ENCODE assay signal across 12 cellular contexts in the genomic region with DNA sequence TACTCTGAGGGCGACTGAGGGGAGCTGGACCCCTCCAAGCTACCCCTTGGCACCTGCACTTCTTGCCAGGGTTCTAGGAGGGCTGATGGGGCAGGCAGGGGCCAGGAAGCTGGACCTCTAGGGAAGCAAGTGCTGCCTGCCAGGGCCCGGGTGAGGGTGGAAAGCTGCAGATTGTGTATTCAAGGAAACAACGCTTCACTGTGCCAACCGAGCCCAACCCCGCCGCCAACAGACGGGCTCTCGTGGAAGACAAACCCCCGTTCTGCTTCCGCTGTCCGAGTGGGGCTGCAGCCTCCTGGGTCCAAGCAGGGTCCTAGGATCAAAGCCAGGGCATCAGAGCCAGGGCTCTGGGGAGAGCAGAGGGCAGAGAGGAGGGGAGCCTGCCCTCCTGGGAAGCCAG. TPM values are rescaled to one million over a fixed set of nuclear protein-coding genes. Genes with fewer than 3 reads are reported as not detected.
A peak's percentile ranks its signal among the peaks of the same experiment; 100 is the strongest.
DNase-seq lines count a peak whose midpoint lies in the region; ATAC-seq, FAIRE-seq and TF ChIP-seq lines count a peak whose summit lies in the region.
"Had no signal": no experiment of that assay in that cellular context is flagged by ENCODE, and none has a peak within 500 bp of the region (broad histone marks: within the 10 kb centered on the region; RNA-seq: fewer than 3 reads in every experiment).

No MANE protein-coding gene starts in this region.

- H3K4me1 Mint-ChIP-seq in activated CD8-positive, alpha-beta memory T cell treated with anti-CD3 and anti-CD28 coated beads, Interleukin-2, amount 10 ng/mL, durations not matched to agents 7 days and 5 days, result peaks cover 67% of the 10 kb centered on the region
- H3K4me1 Mint-ChIP-seq in astrocyte (ENCODE audit: low read depth, unreplicated experiment), result peaks cover 28% of the 10 kb centered on the region

- no peak overlapping the region for H3K4me3 Mint-ChIP-seq in activated CD8-positive, alpha-beta memory T cell treated with anti-CD3 and anti-CD28 coated beads, Interleukin-2, amount 10 ng/mL, durations not matched to agents 7 days and 5 days
- H3K4me3 Mint-ChIP-seq in astrocyte (ENCODE audit: unreplicated experiment), result no peak overlapping the region

- H3K4me1 ChIP-seq in astrocyte (ENCODE audit: insufficient read depth, low read length) (peaks cover 49% of the 10 kb centered on the region), suprapubic skin (peaks cover 66% of the 10 kb centered on the region)

- no peak for DNase-seq in activated CD8-positive, alpha-beta memory T cell treated with anti-CD3 and anti-CD28 coated beads, Interleukin-2, amount 10 ng/mL, durations not matched to agents 7 days and 5 days
- DNase-seq in activated CD8-positive, alpha-beta memory T cell treated with anti-CD3 and anti-CD28 coated beads, Interleukin-2, amount 50 U/mL, for 4 hours, result no peak
- DNase-seq in astrocyte (ENCODE audit: low read depth) (no peak), midbrain (lab: John Stamatoyannopoulos, UW) (peak; percentile 31), suprapubic skin (ENCODE audit: low spot score in 2 of 2) (no peak), RKO (ENCODE audit: low spot score) (no peak)
- DNase-seq: activated B cell treated with CpG ODN at 0.5 μM for 24 hours, Karpas-422, NCI-H526 treated with DMSO at 0.1 percent for 48 hours had no signal

- H3K27ac ChIP-seq in astrocyte (ENCODE audit: low read depth, low read length) (no peak overlapping the region), suprapubic skin (no peak overlapping the region)

- no peaks in the 10 kb centered on the region for H3K9me3 ChIP-seq in astrocyte (ENCODE audit: insufficient read depth, low read depth, low read length)
- no peaks in the 10 kb centered on the region for H3K9me3 ChIP-seq in suprapubic skin

- TF ChIP-seq CTCF in astrocyte (IDR thresholded peaks at IDR 0.05; ENCODE audit: insufficient read depth, low read depth, low read length) (no peak), suprapubic skin (IDR thresholded peaks at IDR 0.05) (no peak)

- peaks cover 13% of the 10 kb centered on the region for H3K27me3 Mint-ChIP-seq in activated CD8-positive, alpha-beta memory T cell treated with anti-CD3 and anti-CD28 coated beads, Interleukin-2, amount 10 ng/mL, durations not matched to agents 7 days and 5 days
- no peaks in the 10 kb centered on the region for H3K27me3 Mint-ChIP-seq in astrocyte (ENCODE audit: low read depth, unreplicated experiment)
- H3K27me3 Mint-ChIP-seq: activated B cell treated with CpG ODN at 0.5 μM for 24 hours had no signal

- H3K36me3 ChIP-seq in astrocyte (ENCODE audit: insufficient read depth, low read length) (no peaks in the 10 kb centered on the region), suprapubic skin (no peaks in the 10 kb centered on the region)

- peaks cover 58% of the 10 kb centered on the region for H3K79me2 ChIP-seq in astrocyte (ENCODE audit: insufficient read depth, low read length)

- H2AFZ ChIP-seq in astrocyte (ENCODE audit: low read depth, low read length), result no peak overlapping the region

- no peak for ATAC-seq in activated CD8-positive, alpha-beta memory T cell treated with anti-CD3 and anti-CD28 coated beads, Interleukin-2, amount 10 ng/mL, durations not matched to agents 7 days and 5 days
- ATAC-seq in HG02642 (IDR thresholded peaks at IDR 0.05; ENCODE audit: poor library complexity, unreplicated experiment) (no peak), GM19023 (IDR thresholded peaks at IDR 0.05; ENCODE audit: unreplicated experiment) (no peak)

- TF ChIP-seq POLR2A in suprapubic skin (IDR thresholded peaks at IDR 0.05), result no peak

- no peak overlapping the region for H3K9ac ChIP-seq in astrocyte (ENCODE audit: low read length)

- no peaks in the 10 kb centered on the region for H3K27me3 ChIP-seq in astrocyte (ENCODE audit: insufficient read depth, low read length)
- no peaks in the 10 kb centered on the region for H3K27me3 ChIP-seq in suprapubic skin

- H4K20me1 ChIP-seq in astrocyte (ENCODE audit: insufficient read depth, low read length), result peaks cover 50% of the 10 kb centered on the region

- FAIRE-seq in astrocyte (lab: Jason Lieb, UNC), result no peak

- WGBS in suprapubic skin, result 68% methylated on average over 10 of the region's 11 CpGs

- peaks cover 32% of the 10 kb centered on the region for H3K36me3 Mint-ChIP-seq in activated CD8-positive, alpha-beta memory T cell treated with anti-CD3 and anti-CD28 coated beads, Interleukin-2, amount 10 ng/mL, durations not matched to agents 7 days and 5 days
- H3K36me3 Mint-ChIP-seq in astrocyte (ENCODE audit: low read depth, unreplicated experiment), result peaks cover 13% of the 10 kb centered on the region

- no peak for TF ChIP-seq EP300 in suprapubic skin (IDR thresholded peaks at IDR 0.05)

- peak overlapping the region; percentile 89 for H3K4me2 ChIP-seq in astrocyte (ENCODE audit: low read length)

- H3K9me3 Mint-ChIP-seq in activated CD8-positive, alpha-beta memory T cell treated with anti-CD3 and anti-CD28 coated beads, Interleukin-2, amount 10 ng/mL, durations not matched to agents 7 days and 5 days (ENCODE audit: low read depth), result no peaks in the 10 kb centered on the region
- no peaks in the 10 kb centered on the region for H3K9me3 Mint-ChIP-seq in astrocyte (ENCODE audit: unreplicated experiment)
- H3K9me3 Mint-ChIP-seq: activated B cell treated with CpG ODN at 0.5 μM for 24 hours had no signal

- CTCF ChIA-PET in activated CD8-positive, alpha-beta memory T cell treated with anti-CD3 and anti-CD28 coated beads, Interleukin-2, amount 10 ng/mL, durations not matched to agents 7 days and 5 days (lab: Charles Lee), result interaction anchor here (0.9 to 3.6 kb wide), 4 partner anchors 17 to 92 kb away, joined by 4 to 29 read pairs (median 6); no protein-coding TSS in a partner anchor

- H3K4me3 ChIP-seq in astrocyte (ENCODE audit: insufficient read depth, low read depth, low read length) (no peak overlapping the region), suprapubic skin (peak overlapping the region; percentile 70)

- H3K27ac Mint-ChIP-seq in activated CD8-positive, alpha-beta memory T cell treated with anti-CD3 and anti-CD28 coated beads, Interleukin-2, amount 10 ng/mL, durations not matched to agents 7 days and 5 days, result peak overlapping the region; percentile 86
- H3K27ac Mint-ChIP-seq in astrocyte (ENCODE audit: unreplicated experiment), result no peak overlapping the region
- H3K27ac Mint-ChIP-seq: activated B cell treated with CpG ODN at 0.5 μM for 24 hours had no signal

RNA-seq across cellular contexts. Expression of gene EFHD2, which starts 3.2 kb away (rescaled TPM):
- total RNA-seq in activated CD8-positive, alpha-beta memory T cell treated with anti-CD3 and anti-CD28 coated beads, Interleukin-2, amount 10 ng/mL, durations not matched to agents 7 days and 5 days, result 10 to 100 TPM; 95.4 to 98.9 TPM
- total RNA-seq in astrocyte (26.0 and 27.2 TPM in 2 replicates), suprapubic skin (10 to 100 TPM; 43.5 to 54.4 (median 49.9) TPM)

RNA-seq across cellular contexts. Expression of gene CTRC, which starts 25.4 kb away (rescaled TPM):
- total RNA-seq in activated CD8-positive, alpha-beta memory T cell treated with anti-CD3 and anti-CD28 coated beads, Interleukin-2, amount 10 ng/mL, durations not matched to agents 7 days and 5 days, result under 1 TPM; 0.68 to 0.93 TPM
- not detected in 2 replicates for total RNA-seq in astrocyte
- 1 to 10 TPM in 2 of 4 donors, not detected in 2; 1.5 to 2.3 TPM for total RNA-seq in suprapubic skin
- total RNA-seq: lower leg skin had no signal

RNA-seq across cellular contexts. Expression of gene CELA2A, which starts 43.7 kb away (rescaled TPM):
- not detected for total RNA-seq in activated CD8-positive, alpha-beta memory T cell treated with anti-CD3 and anti-CD28 coated beads, Interleukin-2, amount 10 ng/mL, durations not matched to agents 7 days and 5 days
- total RNA-seq in astrocyte (not detected in 2 replicates), suprapubic skin (not detected)
- total RNA-seq: activated B cell treated with CpG ODN at 0.5 μM for 24 hours, lower leg skin had no signal
